ENCODE assay signal across 14 cellular contexts in genomic region chr5:55570026-55570425, GRCh38. TPM values are rescaled to one million over a fixed set of nuclear protein-coding genes. Genes with fewer than 3 reads are reported as not detected.
DNase-seq lines count a peak whose midpoint lies in the region; ATAC-seq and TF ChIP-seq lines count a peak whose summit lies in the region.
"Had no signal": no experiment of that assay in that cellular context is flagged by ENCODE, and none has a peak within 500 bp of the region (broad histone marks: within the 10 kb centered on the region; RNA-seq: fewer than 3 reads in every experiment).

No MANE protein-coding gene starts in this region.

- no peak overlapping the region for H2AFZ ChIP-seq in parathyroid adenoma

- H3K9me3 Mint-ChIP-seq in natural killer cell treated with Interleukin-12 subunit alpha and Interleukin-12 subunit beta and Interleukin-15 and Interleukin-18, amount 100 ng/mL, for 72 hours = no peaks in the 10 kb centered on the region
- H3K9me3 Mint-ChIP-seq: activated T-cell treated with anti-CD3 and anti-CD28 coated beads, Interleukin-2, amount 50 U/mL, for 4 hours had no signal

- H3K4me3 Mint-ChIP-seq in natural killer cell treated with Interleukin-12 subunit alpha and Interleukin-12 subunit beta and Interleukin-15 and Interleukin-18, amount 100 ng/mL, for 72 hours = no peak overlapping the region
- H3K4me3 Mint-ChIP-seq: activated T-cell treated with anti-CD3 and anti-CD28 coated beads, Interleukin-2, amount 50 U/mL, for 4 hours had no signal

- peak; percentile 87 for DNase-seq in AG10803 (ENCODE audit: low read depth)
- peak; percentile 61 for DNase-seq in M059J (ENCODE audit: low read depth)
- peak; percentile 41 for DNase-seq in fibroblast of mammary gland (ENCODE audit: low read depth)
- no peak for DNase-seq in NCI-H1694 treated with DMSO at 0.1 percent for 48 hours (lab: John Stamatoyannopoulos, UW)
- DNase-seq in activated CD4-positive, CD25-positive, alpha-beta regulatory T cell treated with anti-CD3 and anti-CD28 coated beads, Interleukin-2, amount 50 U/mL, for 72 hours = no peak
- no peak for DNase-seq in natural killer cell treated with Interleukin-12 subunit alpha and Interleukin-12 subunit beta and Interleukin-15 and Interleukin-18, amount 100 ng/mL, for 72 hours (ENCODE audit: low spot score)
- DNase-seq: activated T-cell treated with anti-CD3 and anti-CD28 coated beads, Interleukin-2, amount 50 U/mL, for 4 hours; C1 segment of cervical spinal cord; GDM1; NCI-H226; testis had no signal

- H3K27ac ChIP-seq in parathyroid adenoma = peak overlapping the region; percentile 34
- H3K27ac ChIP-seq: HL-60 had no signal

- peaks cover 0 to 7% of the 10 kb centered on the region in 2 donors for H3K27me3 Mint-ChIP-seq in natural killer cell treated with Interleukin-12 subunit alpha and Interleukin-12 subunit beta and Interleukin-15 and Interleukin-18, amount 100 ng/mL, for 72 hours

- H3K4me3 ChIP-seq in AG10803 (ENCODE audit: low read length) (no peak overlapping the region), fibroblast of mammary gland (ENCODE audit: control insufficient read depth, low read depth, low read length) (no peak overlapping the region), parathyroid adenoma (ENCODE audit: low read depth, low read length) (no peak overlapping the region)
- H3K4me3 ChIP-seq: testis had no signal

- TF ChIP-seq CTCF in AG10803 (conservative IDR thresholded peaks at IDR 0.05; ENCODE audit: low read length) (no peak), fibroblast of mammary gland (conservative IDR thresholded peaks at IDR 0.05; ENCODE audit: control insufficient read depth, insufficient read depth, low read depth, low read length) (no peak), parathyroid adenoma (IDR thresholded peaks at IDR 0.05) (no peak)

- H3K4me1 Mint-ChIP-seq in natural killer cell treated with Interleukin-12 subunit alpha and Interleukin-12 subunit beta and Interleukin-15 and Interleukin-18, amount 100 ng/mL, for 72 hours (ENCODE audit: low read depth in 2 of 2) = no peaks in the 10 kb centered on the region

- H3K9ac ChIP-seq in parathyroid adenoma = no peak overlapping the region

- H3K79me2 ChIP-seq in parathyroid adenoma = no peaks in the 10 kb centered on the region

- H3K36me3 ChIP-seq in parathyroid adenoma (ENCODE audit: control insufficient read depth, insufficient read depth, low read length) = no peaks in the 10 kb centered on the region

- no peak overlapping the region for H3K27ac Mint-ChIP-seq in natural killer cell treated with Interleukin-12 subunit alpha and Interleukin-12 subunit beta and Interleukin-15 and Interleukin-18, amount 100 ng/mL, for 72 hours

- H3K27me3 ChIP-seq in parathyroid adenoma (ENCODE audit: control insufficient read depth, insufficient read depth, low read length) = no peaks in the 10 kb centered on the region
- H3K27me3 ChIP-seq: testis had no signal

- H3K4me1 ChIP-seq in parathyroid adenoma = no peaks in the 10 kb centered on the region

- H3K9me3 ChIP-seq in parathyroid adenoma (ENCODE audit: control insufficient read depth, low read length) = no peaks in the 10 kb centered on the region
- H3K9me3 ChIP-seq: testis had no signal

- no peaks in the 10 kb centered on the region for H3K36me3 Mint-ChIP-seq in natural killer cell treated with Interleukin-12 subunit alpha and Interleukin-12 subunit beta and Interleukin-15 and Interleukin-18, amount 100 ng/mL, for 72 hours

- no peak for ATAC-seq in HG03095 (IDR thresholded peaks at IDR 0.05; ENCODE audit: unreplicated experiment)
- no peak for ATAC-seq in natural killer cell treated with Interleukin-12 subunit alpha and Interleukin-12 subunit beta and Interleukin-15 and Interleukin-18, amount 100 ng/mL, for 72 hours
- ATAC-seq: activated T-cell treated with anti-CD3 and anti-CD28 coated beads, Interleukin-2, amount 50 U/mL, for 4 hours had no signal

- H3K4me2 ChIP-seq in parathyroid adenoma (ENCODE audit: low read length) = no peak overlapping the region

RNA-seq across cellular contexts. Expression of gene PLPP1, which starts 35.3 kb away (rescaled TPM):
- total RNA-seq in M059J (2014; rRNA removed; shearing (Covaris generic)) = 68.1 and 90.6 TPM in 2 replicates
- total RNA-seq in natural killer cell treated with Interleukin-12 subunit alpha and Interleukin-12 subunit beta and Interleukin-15 and Interleukin-18, amount 100 ng/mL, for 72 hours = 1 to 10 TPM; 5.9 to 6.8 TPM

Comparison
In these comparisons a context has a peak if more than half of its experiments do, and no peak if none do; other contexts are left out.
1. DNase-seq: peak in AG10803 (single experiment), M059J (single experiment) and fibroblast of mammary gland (single experiment); none in NCI-H1694 treated with DMSO at 0.1 percent for 48 hours (single experiment), activated CD4-positive, CD25-positive, alpha-beta regulatory T cell treated with anti-CD3 and anti-CD28 coated beads, Interleukin-2, amount 50 U/mL, for 72 hours (single experiment) and natural killer cell treated with Interleukin-12 subunit alpha and Interleukin-12 subunit beta and Interleukin-15 and Interleukin-18, amount 100 ng/mL, for 72 hours (single experiment).